In the genomic region with DNA sequence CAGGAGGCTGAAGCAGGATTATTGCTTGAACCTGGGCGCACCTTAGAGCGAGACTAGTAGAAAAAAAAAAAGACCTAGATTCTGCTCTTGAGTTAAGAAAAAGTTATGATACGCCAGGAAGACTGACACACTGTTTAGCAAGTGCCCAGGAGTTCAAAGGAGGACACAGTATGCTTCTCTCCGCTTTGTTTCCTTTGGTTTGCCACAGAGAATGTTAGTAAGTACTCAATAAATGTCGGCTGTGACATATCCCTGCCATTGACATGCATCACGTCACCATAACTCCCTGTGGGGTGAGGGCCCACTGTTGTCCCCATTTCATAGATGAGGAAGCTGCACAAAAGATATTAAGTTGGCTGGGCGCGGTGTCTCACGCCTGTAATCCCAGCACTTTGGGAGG, we compare ENCODE assay signal across 18 cellular contexts. TPM values are rescaled to one million over a fixed set of nuclear protein-coding genes. Genes with fewer than 3 reads are reported as not detected.
DNase-seq lines count a peak whose midpoint lies in the region; ATAC-seq, FAIRE-seq and TF ChIP-seq lines count a peak whose summit lies in the region.
"Had no signal": no experiment of that assay in that cellular context is flagged by ENCODE, and none has a peak within 500 bp of the region (broad histone marks: within the 10 kb centered on the region; RNA-seq: fewer than 3 reads in every experiment).

No MANE protein-coding gene starts in this region.

- no peak overlapping the region for H3K4me3 ChIP-seq in Loucy (ENCODE audit: low read length, poor library complexity, severe bottlenecking)
- H3K4me3 ChIP-seq in upper lobe of right lung = no peak overlapping the region
- H3K4me3 ChIP-seq in Peyer's patch = no peak overlapping the region
- no peak overlapping the region for H3K4me3 ChIP-seq in left lung

- no TSS peak for BruUV-seq in Calu3 (replicated peaks; lab: Mats Ljungman, UMichigan)

- no peak overlapping the region for H3K27ac Mint-ChIP-seq in Calu3 (ENCODE audit: unreplicated experiment)
- H3K27ac Mint-ChIP-seq: CD14-positive monocyte; CD4-positive, alpha-beta T cell; CD8-positive, alpha-beta memory T cell had no signal

- peaks cover 44% of the 10 kb centered on the region for H3K36me3 Mint-ChIP-seq in Calu3 (ENCODE audit: insufficient read depth, unreplicated experiment)

- H2AFZ ChIP-seq in Loucy (ENCODE audit: low read length) = no peak overlapping the region

- H3K36me3 ChIP-seq in Loucy (ENCODE audit: insufficient read depth, low read length) (no peaks in the 10 kb centered on the region), upper lobe of right lung (no peaks in the 10 kb centered on the region), Peyer's patch (no peaks in the 10 kb centered on the region), left lung (no peaks in the 10 kb centered on the region)

- ATAC-seq in sciatic nerve (no peak), upper lobe of right lung (no peak), GM18519 (IDR thresholded peaks at IDR 0.05; ENCODE audit: low FRiP score, unreplicated experiment) (no peak), left lung (no peak)

- no peaks in the 10 kb centered on the region for H3K27me3 Mint-ChIP-seq in Calu3 (ENCODE audit: unreplicated experiment)

- intact Hi-C loops in sciatic nerve (cut with DNase I) = no loop called here
- intact Hi-C loops in upper lobe of right lung (cut with DNase I) = no loop called here
- intact Hi-C loops in Calu3 (cut with micrococcal nuclease; ENCODE audit: unreplicated experiment) = no loop called here
- intact Hi-C loops in left lung (cut with DNase I) = no loop called here

- peak; percentile 14 for FAIRE-seq in GM19239 (lab: Jason Lieb, UNC)
- FAIRE-seq: G401.6, GM12892, H54 had no signal

- H4K20me1 ChIP-seq in Loucy (ENCODE audit: insufficient read depth, low read length, poor library complexity, severe bottlenecking) = no peaks in the 10 kb centered on the region

- DNase-seq in GM19239 (ENCODE audit: insufficient read length, low spot score) = no peak
- peak; percentile 28 for DNase-seq in sciatic nerve (ENCODE audit: low spot score)
- DNase-seq in upper lobe of right lung = peak; percentile 22
- DNase-seq in Peyer's patch = no peak
- DNase-seq in Calu3 = no peak
- no peak for DNase-seq in left lung
- DNase-seq: CD4-positive, alpha-beta T cell; DMS53; DND-41; GOT3; HCEC 1CT had no signal

- TF ChIP-seq CTCF in Loucy (conservative IDR thresholded peaks at IDR 0.05; ENCODE audit: low read length) (no peak), upper lobe of right lung (IDR thresholded peaks at IDR 0.05) (no peak), Peyer's patch (IDR thresholded peaks at IDR 0.05) (no peak), Calu3 (IDR thresholded peaks at IDR 0.05; ENCODE audit: unreplicated experiment) (no peak), left lung (IDR thresholded peaks at IDR 0.05) (no peak)

- H3K4me2 ChIP-seq in Loucy (ENCODE audit: low read depth, low read length, poor library complexity, severe bottlenecking) = peak overlapping the region; percentile 96

- H3K9me3 ChIP-seq in Loucy (ENCODE audit: insufficient read depth, low read depth, low read length) (no peaks in the 10 kb centered on the region), upper lobe of right lung (no peaks in the 10 kb centered on the region), Peyer's patch (no peaks in the 10 kb centered on the region), left lung (no peaks in the 10 kb centered on the region)

- peaks cover 62% of the 10 kb centered on the region for H3K4me1 Mint-ChIP-seq in Calu3 (ENCODE audit: low read depth, unreplicated experiment)

- peak overlapping the region; percentile 91 for H3K9ac ChIP-seq in Loucy (ENCODE audit: low read depth, low read length, poor library complexity, severe bottlenecking)

- H3K4me3 Mint-ChIP-seq in Calu3 (ENCODE audit: low read depth, unreplicated experiment) = no peak overlapping the region
- H3K4me3 Mint-ChIP-seq: CD4-positive, alpha-beta T cell; CD8-positive, alpha-beta memory T cell had no signal

- H3K27ac ChIP-seq in upper lobe of right lung = no peak overlapping the region
- H3K27ac ChIP-seq in Peyer's patch = no peak overlapping the region
- H3K27ac ChIP-seq in left lung = no peak overlapping the region

- CTCF ChIA-PET in Calu3 (lab: Charles Lee) = no interaction called here

- H3K4me1 ChIP-seq in Loucy (ENCODE audit: insufficient read depth, low read length, poor library complexity, severe bottlenecking) = peaks cover 74% of the 10 kb centered on the region
- no peaks in the 10 kb centered on the region for H3K4me1 ChIP-seq in upper lobe of right lung
- no peaks in the 10 kb centered on the region for H3K4me1 ChIP-seq in Peyer's patch
- H3K4me1 ChIP-seq in left lung = peaks cover 0 to 4% of the 10 kb centered on the region in 2 donors

- no peaks in the 10 kb centered on the region for H3K9me2 ChIP-seq in Loucy (replicated peaks; ENCODE audit: low read depth, low read length)

- H3K9me3 Mint-ChIP-seq in Calu3 (ENCODE audit: low read depth, unreplicated experiment) = no peaks in the 10 kb centered on the region
- H3K9me3 Mint-ChIP-seq: CD4-positive, alpha-beta T cell; CD8-positive, alpha-beta memory T cell had no signal

- TF ChIP-seq POLR2A in Peyer's patch (IDR thresholded peaks at IDR 0.05) = no peak

- H3K27me3 ChIP-seq in Loucy (ENCODE audit: insufficient read depth, low read length, poor library complexity, severe bottlenecking) = no peaks in the 10 kb centered on the region
- peaks cover 15% of the 10 kb centered on the region for H3K27me3 ChIP-seq in upper lobe of right lung
- H3K27me3 ChIP-seq in Peyer's patch = no peaks in the 10 kb centered on the region
- peaks cover 12 to 54% of the 10 kb centered on the region in 2 donors for H3K27me3 ChIP-seq in left lung

- peaks cover 6% of the 10 kb centered on the region; the same call in 1 of the 2 replicates for H3F3A ChIP-seq in Loucy (ENCODE audit: low read depth)

- H3K79me2 ChIP-seq in Loucy (ENCODE audit: insufficient read depth, low read length) = peaks cover 19% of the 10 kb centered on the region; the same call in 1 of the 2 replicates

RNA-seq across cellular contexts. Expression of a gene that starts 7.1 kb away (rescaled TPM):
- total RNA-seq in sciatic nerve (6.6 TPM), upper lobe of right lung (8.1 TPM), Peyer's patch (10 to 100 TPM in 2 of 4 donors, 1 to 10 TPM in 2; 1.7 to 23.1 (median 6.0) TPM), Calu3 (2022) (41.3 and 46.3 TPM in 2 replicates), left lung (10 to 100 TPM in 1 of 2 donors, 1 to 10 TPM in 1; 8.7 to 26.4 TPM)
- total RNA-seq: CD4-positive, alpha-beta T cell had no signal

RNA-seq across cellular contexts. Expression of a gene that starts 44.3 kb away (rescaled TPM):
- 23.7 TPM for total RNA-seq in sciatic nerve
- 9.5 TPM for total RNA-seq in upper lobe of right lung
- 10 to 100 TPM; 15.2 to 33.0 (median 21.7) TPM for total RNA-seq in Peyer's patch
- 20.3 and 23.0 TPM in 2 replicates for total RNA-seq in Calu3 (2022)
- 10 to 100 TPM; 15.8 to 16.1 TPM for total RNA-seq in left lung

Comparison
In these comparisons a context has a peak if more than half of its experiments do, and no peak if none do; other contexts are left out.
1. DNase-seq: peak in sciatic nerve (single experiment) and upper lobe of right lung (single experiment); none in GM19239 (single experiment), Peyer's patch (0 of 3), Calu3 (single experiment) and left lung (0 of 2).